ENCODE assay signal across 8 cellular contexts in the genomic region with DNA sequence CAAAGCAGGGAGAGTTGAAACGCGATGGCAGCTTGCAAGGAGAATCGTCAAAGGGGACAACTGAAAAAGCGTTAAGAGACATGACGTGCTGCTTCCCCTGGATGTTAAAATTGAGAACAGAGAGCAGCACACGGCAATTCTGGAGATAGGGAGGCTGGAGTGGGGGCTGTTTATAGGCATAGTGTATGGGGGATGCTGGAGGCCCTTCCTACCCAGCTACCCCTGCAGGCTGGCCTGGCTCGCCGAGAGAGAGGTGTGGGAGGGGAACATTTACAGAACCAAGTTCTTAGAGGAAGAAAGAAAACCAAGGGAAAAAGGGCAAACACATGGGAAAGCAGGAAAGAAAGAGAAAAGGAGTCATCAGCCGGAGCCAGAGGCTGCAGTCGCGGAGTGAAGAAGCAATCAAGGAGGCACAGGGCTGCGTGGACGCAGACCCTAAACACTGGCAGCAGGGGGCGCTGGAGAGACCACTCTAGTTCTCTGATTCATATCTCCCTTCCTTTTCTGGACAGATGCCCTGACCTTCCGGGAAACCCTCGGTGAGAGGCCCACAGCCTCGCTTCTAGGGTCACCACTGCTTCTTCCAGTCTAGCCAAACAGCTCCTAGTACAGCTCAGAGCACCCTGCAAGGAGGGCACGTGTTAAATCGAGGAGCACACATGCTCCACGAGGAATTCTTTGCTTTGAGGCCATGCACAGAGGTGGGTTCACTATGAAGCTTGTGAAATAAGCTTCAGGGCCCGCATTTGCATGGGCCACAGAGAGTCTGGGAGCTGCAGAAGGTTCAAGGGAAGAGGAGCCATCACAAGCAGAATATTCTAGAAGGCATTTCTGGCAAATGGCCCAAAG. TPM values are rescaled to one million over a fixed set of nuclear protein-coding genes. Genes with fewer than 3 reads are reported as not detected.
DNase-seq lines count a peak whose midpoint lies in the region; ATAC-seq and TF ChIP-seq lines count a peak whose summit lies in the region.
"Had no signal": no experiment of that assay in that cellular context is flagged by ENCODE, and none has a peak within 500 bp of the region (broad histone marks: within the 10 kb centered on the region; RNA-seq: fewer than 3 reads in every experiment).

No MANE protein-coding gene starts in this region.

- H3K4me3 ChIP-seq in GM12865 (ENCODE audit: low read depth, low read length): no peak overlapping the region

- H3K4me3 Mint-ChIP-seq in stimulated activated memory B cell treated with anti-CD40 and anti-IgM and Interleukin-4, amounts not matched to agents 10 μg/mL and 1 μg/mL and 100 μg/mL, for 72 hours: no peak overlapping the region
- H3K4me3 Mint-ChIP-seq: T-helper 1 cell treated with Interleukin-12 subunit alpha and Interleukin-12 subunit beta and Interleukin-4 antibody, amounts not matched to agents 30 μg/mL and 1 μg/mL, for 36 hours had no signal

- peak; percentile 48 for ATAC-seq in HG02763 (IDR thresholded peaks at IDR 0.05; ENCODE audit: unreplicated experiment)
- peak; percentile 94 for ATAC-seq in SK-N-SH treated with all-trans-retinoic acid at 6 μM for 48 hours
- ATAC-seq in esophagus mucosa: peak; percentile 50
- ATAC-seq in omental fat pad (ENCODE audit: low FRiP score): no peak
- ATAC-seq in HG03025 (IDR thresholded peaks at IDR 0.05; ENCODE audit: low FRiP score, unreplicated experiment): no peak
- no peak for ATAC-seq in stimulated activated memory B cell treated with anti-CD40 and anti-IgM and Interleukin-4, amounts not matched to agents 10 μg/mL and 1 μg/mL and 100 μg/mL, for 72 hours

- no peaks in the 10 kb centered on the region for H3K36me3 Mint-ChIP-seq in stimulated activated memory B cell treated with anti-CD40 and anti-IgM and Interleukin-4, amounts not matched to agents 10 μg/mL and 1 μg/mL and 100 μg/mL, for 72 hours

- no peaks in the 10 kb centered on the region for H3K4me1 Mint-ChIP-seq in stimulated activated memory B cell treated with anti-CD40 and anti-IgM and Interleukin-4, amounts not matched to agents 10 μg/mL and 1 μg/mL and 100 μg/mL, for 72 hours

- no peak overlapping the region for H3K27ac Mint-ChIP-seq in stimulated activated memory B cell treated with anti-CD40 and anti-IgM and Interleukin-4, amounts not matched to agents 10 μg/mL and 1 μg/mL and 100 μg/mL, for 72 hours
- H3K27ac Mint-ChIP-seq: T-helper 1 cell treated with Interleukin-12 subunit alpha and Interleukin-12 subunit beta and Interleukin-4 antibody, amounts not matched to agents 30 μg/mL and 1 μg/mL, for 36 hours had no signal

- TF ChIP-seq CTCF in GM12865 (IDR thresholded peaks at IDR 0.05; ENCODE audit: insufficient read depth, low read depth, low read length, missing control alignments) (peak; percentile 57), omental fat pad (IDR thresholded peaks at IDR 0.05) (no peak)

- H3K27me3 Mint-ChIP-seq in stimulated activated memory B cell treated with anti-CD40 and anti-IgM and Interleukin-4, amounts not matched to agents 10 μg/mL and 1 μg/mL and 100 μg/mL, for 72 hours: no peaks in the 10 kb centered on the region

- DNase-seq in GM12865 (ENCODE audit: low read depth) (peak; percentile 59), omental fat pad (ENCODE audit: low spot score) (peak; percentile 65)

- peaks cover 2% of the 10 kb centered on the region for H3K9me3 Mint-ChIP-seq in stimulated activated memory B cell treated with anti-CD40 and anti-IgM and Interleukin-4, amounts not matched to agents 10 μg/mL and 1 μg/mL and 100 μg/mL, for 72 hours
- H3K9me3 Mint-ChIP-seq: T-helper 1 cell treated with Interleukin-12 subunit alpha and Interleukin-12 subunit beta and Interleukin-4 antibody, amounts not matched to agents 30 μg/mL and 1 μg/mL, for 36 hours had no signal

TF ChIP-seq in SK-N-SH treated with all-trans-retinoic acid at 6 μM for 48 hours, 23 proteins besides CTCF, POLR2A, EP300 and RAD21:
- TF ChIP-seq ZNF565 (CRISPR knock-in tag; conservative IDR thresholded peaks at IDR 0.05; ENCODE audit: low read depth) (no peak), ZFP3 (CRISPR knock-in tag; IDR thresholded peaks at IDR 0.05) (no peak), TSHZ2 (CRISPR knock-in tag; IDR thresholded peaks at IDR 0.05) (no peak), ISL1 (CRISPR knock-in tag; IDR thresholded peaks at IDR 0.05) (no peak), PATZ1 (CRISPR knock-in tag; IDR thresholded peaks at IDR 0.05; ENCODE audit: borderline replicate concordance) (no peak), BACH2 (CRISPR knock-in tag; IDR thresholded peaks at IDR 0.05; ENCODE audit: borderline replicate concordance) (no peak), TOX (CRISPR knock-in tag; IDR thresholded peaks at IDR 0.05; ENCODE audit: borderline replicate concordance) (no peak), ZFP30 (CRISPR knock-in tag; IDR thresholded peaks at IDR 0.05) (no peak), CSDC2 (CRISPR knock-in tag; IDR thresholded peaks at IDR 0.05) (no peak), ZNF8 (CRISPR knock-in tag; IDR thresholded peaks at IDR 0.05) (no peak), OSR1 (CRISPR knock-in tag; IDR thresholded peaks at IDR 0.05) (no peak), PPARA (CRISPR knock-in tag; IDR thresholded peaks at IDR 0.05; ENCODE audit: borderline replicate concordance) (no peak), ESRRG (CRISPR knock-in tag; IDR thresholded peaks at IDR 0.05) (no peak)
- TF ChIP-seq, protein P1, sequence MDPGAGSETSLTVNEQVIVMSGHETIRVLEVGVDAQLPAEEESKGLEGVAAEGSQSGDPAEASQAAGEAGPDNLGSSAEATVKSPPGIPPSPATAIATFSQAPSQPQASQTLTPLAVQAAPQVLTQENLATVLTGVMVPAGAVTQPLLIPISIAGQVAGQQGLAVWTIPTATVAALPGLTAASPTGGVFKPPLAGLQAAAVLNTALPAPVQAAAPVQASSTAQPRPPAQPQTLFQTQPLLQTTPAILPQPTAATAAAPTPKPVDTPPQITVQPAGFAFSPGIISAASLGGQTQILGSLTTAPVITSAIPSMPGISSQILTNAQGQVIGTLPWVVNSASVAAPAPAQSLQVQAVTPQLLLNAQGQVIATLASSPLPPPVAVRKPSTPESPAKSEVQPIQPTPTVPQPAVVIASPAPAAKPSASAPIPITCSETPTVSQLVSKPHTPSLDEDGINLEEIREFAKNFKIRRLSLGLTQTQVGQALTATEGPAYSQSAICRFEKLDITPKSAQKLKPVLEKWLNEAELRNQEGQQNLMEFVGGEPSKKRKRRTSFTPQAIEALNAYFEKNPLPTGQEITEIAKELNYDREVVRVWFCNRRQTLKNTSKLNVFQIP (CRISPR knock-in tag; IDR thresholded peaks at IDR 0.05; ENCODE audit: borderline replicate concordance, low read depth): no peak

RNA-seq across cellular contexts. Expression of gene MYH13, which starts 55.6 kb away (rescaled TPM):
- 0.16 TPM for total RNA-seq in esophagus mucosa
- not detected for total RNA-seq in omental fat pad

Comparison
In these comparisons a context has a peak if more than half of its experiments do, and no peak if none do; other contexts are left out.
1. ATAC-seq: peak in HG02763 (single experiment), SK-N-SH treated with all-trans-retinoic acid at 6 μM for 48 hours (single experiment) and esophagus mucosa (single experiment); none in omental fat pad (single experiment), HG03025 (single experiment) and stimulated activated memory B cell treated with anti-CD40 and anti-IgM and Interleukin-4, amounts not matched to agents 10 μg/mL and 1 μg/mL and 100 μg/mL, for 72 hours (single experiment).